ENCODE assay signal across 1 cellular context in genomic region chr6:79536969-79537747, GRCh38.
TF ChIP-seq lines count a peak whose summit lies in the region.

Gene LCA5 (minus strand): TSS chr6:79537430. CDS start chr6:79518894, 18,536 bp downstream.

TF ChIP-seq in K562, 482 proteins besides CTCF, POLR2A, EP300 and RAD21 (continued from another document and continues in another):
- TF ChIP-seq CGGBP1 (CRISPR knock-in tag; IDR thresholded peaks at IDR 0.05), result no peak
- TF ChIP-seq, protein P1, sequence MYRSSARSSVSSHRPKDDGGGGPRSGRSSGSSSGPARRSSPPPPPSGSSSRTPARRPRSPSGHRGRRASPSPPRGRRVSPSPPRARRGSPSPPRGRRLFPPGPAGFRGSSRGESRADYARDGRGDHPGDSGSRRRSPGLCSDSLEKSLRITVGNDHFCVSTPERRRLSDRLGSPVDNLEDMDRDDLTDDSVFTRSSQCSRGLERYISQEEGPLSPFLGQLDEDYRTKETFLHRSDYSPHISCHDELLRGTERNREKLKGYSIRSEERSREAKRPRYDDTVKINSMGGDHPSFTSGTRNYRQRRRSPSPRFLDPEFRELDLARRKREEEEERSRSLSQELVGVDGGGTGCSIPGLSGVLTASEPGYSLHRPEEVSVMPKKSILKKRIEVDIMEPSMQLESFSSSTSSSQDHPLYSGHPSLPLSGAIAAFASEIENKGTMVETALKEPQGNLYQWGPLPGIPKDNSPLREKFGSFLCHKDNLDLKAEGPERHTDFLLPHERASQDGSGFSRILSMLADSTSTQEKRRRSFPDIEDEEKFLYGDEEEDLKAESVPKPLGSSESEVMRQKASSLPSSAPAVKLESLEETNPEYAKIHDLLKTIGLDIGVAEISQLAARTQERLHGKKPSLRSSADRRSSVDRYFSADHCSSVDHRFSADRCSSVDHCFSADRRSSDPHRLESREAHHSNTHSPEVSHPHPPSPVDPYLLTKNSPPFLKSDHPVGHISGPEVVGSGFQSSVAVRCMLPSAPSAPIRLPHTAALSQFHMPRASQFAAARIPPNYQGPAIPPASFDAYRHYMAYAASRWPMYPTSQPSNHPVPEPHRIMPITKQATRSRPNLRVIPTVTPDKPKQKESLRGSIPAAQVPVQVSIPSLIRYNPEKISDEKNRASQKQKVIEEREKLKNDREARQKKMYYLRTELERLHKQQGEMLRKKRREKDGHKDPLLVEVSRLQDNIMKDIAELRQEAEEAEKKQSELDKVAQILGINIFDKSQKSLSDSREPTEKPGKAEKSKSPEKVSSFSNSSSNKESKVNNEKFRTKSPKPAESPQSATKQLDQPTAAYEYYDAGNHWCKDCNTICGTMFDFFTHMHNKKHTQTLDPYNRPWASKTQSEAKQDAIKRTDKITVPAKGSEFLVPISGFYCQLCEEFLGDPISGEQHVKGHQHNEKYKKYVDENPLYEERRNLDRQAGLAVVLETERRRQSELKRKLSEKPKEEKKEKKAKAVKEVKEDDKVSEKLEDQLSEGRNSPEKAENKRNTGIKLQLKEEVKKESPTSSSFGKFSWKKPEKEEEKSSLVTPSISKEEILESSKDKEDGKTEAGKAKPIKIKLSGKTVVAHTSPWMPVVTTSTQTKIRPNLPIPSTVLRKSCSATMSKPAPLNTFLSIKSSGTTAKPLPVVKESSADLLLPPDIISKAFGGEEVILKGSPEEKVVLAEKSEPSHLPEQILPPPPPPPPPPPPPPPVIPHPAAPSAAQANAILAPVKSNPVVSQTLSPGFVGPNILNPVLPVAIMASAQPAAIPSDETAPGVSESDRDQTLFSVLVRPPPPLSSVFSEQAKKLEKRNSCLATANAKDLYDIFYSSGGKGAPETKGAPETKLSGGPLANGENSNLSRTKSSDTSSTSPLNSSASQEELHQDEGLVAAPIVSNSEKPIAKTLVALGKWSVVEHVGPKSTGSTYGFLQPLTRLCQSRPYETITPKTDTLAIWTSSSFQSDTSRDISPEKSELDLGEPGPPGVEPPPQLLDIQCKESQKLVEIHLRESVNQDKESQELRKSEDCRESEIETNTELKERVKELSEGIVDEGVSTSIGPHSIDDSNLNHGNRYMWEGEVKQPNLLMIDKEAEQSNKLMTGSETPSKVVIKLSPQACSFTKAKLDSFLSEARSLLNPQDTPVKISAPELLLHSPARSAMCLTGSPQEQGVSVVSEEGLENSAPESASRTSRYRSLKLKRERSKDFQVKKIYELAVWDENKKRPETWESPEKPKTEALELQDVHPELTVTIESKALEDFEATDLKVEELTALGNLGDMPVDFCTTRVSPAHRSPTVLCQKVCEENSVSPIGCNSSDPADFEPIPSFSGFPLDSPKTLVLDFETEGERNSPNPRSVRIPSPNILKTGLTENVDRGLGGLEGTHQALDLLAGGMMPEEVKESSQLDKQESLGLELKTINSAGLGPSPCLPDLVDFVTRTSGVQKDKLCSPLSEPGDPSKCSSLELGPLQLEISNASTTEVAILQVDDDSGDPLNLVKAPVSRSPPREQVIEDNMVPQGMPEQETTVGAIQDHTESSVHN (IDR thresholded peaks at IDR 0.05; ENCODE audit: borderline replicate concordance in 1 of 2, low read depth in 1 of 2), result no peak
- no peak for TF ChIP-seq SMARCC2 (IDR thresholded peaks at IDR 0.05; ENCODE audit: low read depth)
- TF ChIP-seq ZNF282 (CRISPR knock-in tag; IDR thresholded peaks at IDR 0.05), result no peak
- TF ChIP-seq FOXA3 (CRISPR knock-in tag; conservative IDR thresholded peaks at IDR 0.05 in 1 of 2, IDR thresholded peaks at IDR 0.05 in 1 of 2), result no peak
- no peak for TF ChIP-seq ZSCAN29 (IDR thresholded peaks at IDR 0.05)
- TF ChIP-seq RAD51 (IDR thresholded peaks at IDR 0.05; ENCODE audit: borderline replicate concordance, low read depth), result no peak
- peak; percentile 95 for TF ChIP-seq ASH1L (IDR thresholded peaks at IDR 0.05; ENCODE audit: borderline replicate concordance, low read depth, partially characterized antibody)
- TF ChIP-seq, protein P2, sequence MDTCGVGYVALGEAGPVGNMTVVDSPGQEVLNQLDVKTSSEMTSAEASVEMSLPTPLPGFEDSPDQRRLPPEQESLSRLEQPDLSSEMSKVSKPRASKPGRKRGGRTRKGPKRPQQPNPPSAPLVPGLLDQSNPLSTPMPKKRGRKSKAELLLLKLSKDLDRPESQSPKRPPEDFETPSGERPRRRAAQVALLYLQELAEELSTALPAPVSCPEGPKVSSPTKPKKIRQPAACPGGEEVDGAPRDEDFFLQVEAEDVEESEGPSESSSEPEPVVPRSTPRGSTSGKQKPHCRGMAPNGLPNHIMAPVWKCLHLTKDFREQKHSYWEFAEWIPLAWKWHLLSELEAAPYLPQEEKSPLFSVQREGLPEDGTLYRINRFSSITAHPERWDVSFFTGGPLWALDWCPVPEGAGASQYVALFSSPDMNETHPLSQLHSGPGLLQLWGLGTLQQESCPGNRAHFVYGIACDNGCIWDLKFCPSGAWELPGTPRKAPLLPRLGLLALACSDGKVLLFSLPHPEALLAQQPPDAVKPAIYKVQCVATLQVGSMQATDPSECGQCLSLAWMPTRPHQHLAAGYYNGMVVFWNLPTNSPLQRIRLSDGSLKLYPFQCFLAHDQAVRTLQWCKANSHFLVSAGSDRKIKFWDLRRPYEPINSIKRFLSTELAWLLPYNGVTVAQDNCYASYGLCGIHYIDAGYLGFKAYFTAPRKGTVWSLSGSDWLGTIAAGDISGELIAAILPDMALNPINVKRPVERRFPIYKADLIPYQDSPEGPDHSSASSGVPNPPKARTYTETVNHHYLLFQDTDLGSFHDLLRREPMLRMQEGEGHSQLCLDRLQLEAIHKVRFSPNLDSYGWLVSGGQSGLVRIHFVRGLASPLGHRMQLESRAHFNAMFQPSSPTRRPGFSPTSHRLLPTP (IDR thresholded peaks at IDR 0.05; ENCODE audit: borderline replicate concordance, extremely low read depth, insufficient read length), result no peak
- TF ChIP-seq POLR2G (IDR thresholded peaks at IDR 0.05; ENCODE audit: low read depth, low read length), result peak; percentile 91
- no peak for TF ChIP-seq MLX (CRISPR knock-in tag; conservative IDR thresholded peaks at IDR 0.05)
- no peak for TF ChIP-seq SAFB2 (IDR thresholded peaks at IDR 0.05; ENCODE audit: borderline replicate concordance, low read depth, low read length, severe bottlenecking)
- peak; percentile 22; the same call in 1 of the 2 replicates for TF ChIP-seq ESRRA (IDR thresholded peaks at IDR 0.05; ENCODE audit: borderline replicate concordance, low read depth)
- no peak for TF ChIP-seq EWSR1 (IDR thresholded peaks at IDR 0.05; ENCODE audit: borderline replicate concordance, low read depth, partially characterized antibody)
- no peak for TF ChIP-seq GTF2A2 (tag; IDR thresholded peaks at IDR 0.05)
- TF ChIP-seq, protein P3, sequence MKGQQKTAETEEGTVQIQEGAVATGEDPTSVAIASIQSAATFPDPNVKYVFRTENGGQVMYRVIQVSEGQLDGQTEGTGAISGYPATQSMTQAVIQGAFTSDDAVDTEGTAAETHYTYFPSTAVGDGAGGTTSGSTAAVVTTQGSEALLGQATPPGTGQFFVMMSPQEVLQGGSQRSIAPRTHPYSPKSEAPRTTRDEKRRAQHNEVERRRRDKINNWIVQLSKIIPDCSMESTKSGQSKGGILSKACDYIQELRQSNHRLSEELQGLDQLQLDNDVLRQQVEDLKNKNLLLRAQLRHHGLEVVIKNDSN (CRISPR knock-in tag; IDR thresholded peaks at IDR 0.05), result no peak
- TF ChIP-seq, protein P4, sequence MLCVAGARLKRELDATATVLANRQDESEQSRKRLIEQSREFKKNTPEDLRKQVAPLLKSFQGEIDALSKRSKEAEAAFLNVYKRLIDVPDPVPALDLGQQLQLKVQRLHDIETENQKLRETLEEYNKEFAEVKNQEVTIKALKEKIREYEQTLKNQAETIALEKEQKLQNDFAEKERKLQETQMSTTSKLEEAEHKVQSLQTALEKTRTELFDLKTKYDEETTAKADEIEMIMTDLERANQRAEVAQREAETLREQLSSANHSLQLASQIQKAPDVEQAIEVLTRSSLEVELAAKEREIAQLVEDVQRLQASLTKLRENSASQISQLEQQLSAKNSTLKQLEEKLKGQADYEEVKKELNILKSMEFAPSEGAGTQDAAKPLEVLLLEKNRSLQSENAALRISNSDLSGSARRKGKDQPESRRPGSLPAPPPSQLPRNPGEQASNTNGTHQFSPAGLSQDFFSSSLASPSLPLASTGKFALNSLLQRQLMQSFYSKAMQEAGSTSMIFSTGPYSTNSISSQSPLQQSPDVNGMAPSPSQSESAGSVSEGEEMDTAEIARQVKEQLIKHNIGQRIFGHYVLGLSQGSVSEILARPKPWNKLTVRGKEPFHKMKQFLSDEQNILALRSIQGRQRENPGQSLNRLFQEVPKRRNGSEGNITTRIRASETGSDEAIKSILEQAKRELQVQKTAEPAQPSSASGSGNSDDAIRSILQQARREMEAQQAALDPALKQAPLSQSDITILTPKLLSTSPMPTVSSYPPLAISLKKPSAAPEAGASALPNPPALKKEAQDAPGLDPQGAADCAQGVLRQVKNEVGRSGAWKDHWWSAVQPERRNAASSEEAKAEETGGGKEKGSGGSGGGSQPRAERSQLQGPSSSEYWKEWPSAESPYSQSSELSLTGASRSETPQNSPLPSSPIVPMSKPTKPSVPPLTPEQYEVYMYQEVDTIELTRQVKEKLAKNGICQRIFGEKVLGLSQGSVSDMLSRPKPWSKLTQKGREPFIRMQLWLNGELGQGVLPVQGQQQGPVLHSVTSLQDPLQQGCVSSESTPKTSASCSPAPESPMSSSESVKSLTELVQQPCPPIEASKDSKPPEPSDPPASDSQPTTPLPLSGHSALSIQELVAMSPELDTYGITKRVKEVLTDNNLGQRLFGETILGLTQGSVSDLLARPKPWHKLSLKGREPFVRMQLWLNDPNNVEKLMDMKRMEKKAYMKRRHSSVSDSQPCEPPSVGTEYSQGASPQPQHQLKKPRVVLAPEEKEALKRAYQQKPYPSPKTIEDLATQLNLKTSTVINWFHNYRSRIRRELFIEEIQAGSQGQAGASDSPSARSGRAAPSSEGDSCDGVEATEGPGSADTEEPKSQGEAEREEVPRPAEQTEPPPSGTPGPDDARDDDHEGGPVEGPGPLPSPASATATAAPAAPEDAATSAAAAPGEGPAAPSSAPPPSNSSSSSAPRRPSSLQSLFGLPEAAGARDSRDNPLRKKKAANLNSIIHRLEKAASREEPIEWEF (CRISPR knock-in tag; IDR thresholded peaks at IDR 0.05), result no peak
- no peak for TF ChIP-seq ADNP (tag; IDR thresholded peaks at IDR 0.05)
- TF ChIP-seq, protein P5, sequence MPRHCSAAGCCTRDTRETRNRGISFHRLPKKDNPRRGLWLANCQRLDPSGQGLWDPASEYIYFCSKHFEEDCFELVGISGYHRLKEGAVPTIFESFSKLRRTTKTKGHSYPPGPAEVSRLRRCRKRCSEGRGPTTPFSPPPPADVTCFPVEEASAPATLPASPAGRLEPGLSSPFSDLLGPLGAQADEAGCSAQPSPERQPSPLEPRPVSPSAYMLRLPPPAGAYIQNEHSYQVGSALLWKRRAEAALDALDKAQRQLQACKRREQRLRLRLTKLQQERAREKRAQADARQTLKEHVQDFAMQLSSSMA (CRISPR knock-in tag; IDR thresholded peaks at IDR 0.05), result no peak
- no peak for TF ChIP-seq ZFP36 (IDR thresholded peaks at IDR 0.05; ENCODE audit: low read depth, low read length, partially characterized antibody)
- no peak; the same call in 1 of the 2 replicates for TF ChIP-seq HCFC1 (IDR thresholded peaks at IDR 0.05; ENCODE audit: low read depth, low read length)
- TF ChIP-seq SP2 (IDR thresholded peaks at IDR 0.05; ENCODE audit: extremely low read depth, low read depth, low read length, poor library complexity, severe bottlenecking), result peak; percentile 88
- TF ChIP-seq GATA2 (CRISPR knock-in tag; IDR thresholded peaks at IDR 0.05), result no peak
- no peak for TF ChIP-seq DIDO1 (tag; IDR thresholded peaks at IDR 0.05; ENCODE audit: low read depth)
- no peak for TF ChIP-seq ARHGAP35 (IDR thresholded peaks at IDR 0.05; ENCODE audit: partially characterized antibody)
- no peak for TF ChIP-seq HINFP (tag; conservative IDR thresholded peaks at IDR 0.05; ENCODE audit: low read depth)
- no peak for TF ChIP-seq CCAR2 (IDR thresholded peaks at IDR 0.05; ENCODE audit: low read depth, low read length)
- no peak for TF ChIP-seq ZNF347 (CRISPR knock-in tag; IDR thresholded peaks at IDR 0.05; ENCODE audit: low read depth)
- no peak for TF ChIP-seq NR2C2 (CRISPR knock-in tag; IDR thresholded peaks at IDR 0.05)
- TF ChIP-seq NR2C2 (tag; IDR thresholded peaks at IDR 0.05), result no peak
- TF ChIP-seq EGR1 (conservative IDR thresholded peaks at IDR 0.05), result peak; percentile 91
- no peak for TF ChIP-seq ZNF449 (CRISPR knock-in tag; IDR thresholded peaks at IDR 0.05)
- peak; percentile 51; the same call in 1 of the 2 replicates for TF ChIP-seq MTA1 (IDR thresholded peaks at IDR 0.05; ENCODE audit: borderline replicate concordance)
- TF ChIP-seq FOXM1 (IDR thresholded peaks at IDR 0.05; ENCODE audit: low read depth), result no peak
- no peak for TF ChIP-seq FOXM1 (CRISPR knock-in tag; IDR thresholded peaks at IDR 0.05; ENCODE audit: low read depth)
